In genomic region chr15:99248000-99248727, GRCh38 we compare ENCODE assay signal across 12 cellular contexts. TPM values are rescaled to one million over a fixed set of nuclear protein-coding genes. Genes with fewer than 3 reads are reported as not detected.
A peak's percentile ranks its signal among the peaks of the same experiment; 100 is the strongest.
DNase-seq lines count a peak whose midpoint lies in the region; ATAC-seq and TF ChIP-seq lines count a peak whose summit lies in the region.
"Had no signal": no experiment of that assay in that cellular context is flagged by ENCODE, and none has a peak within 500 bp of the region (broad histone marks: within the 10 kb centered on the region; RNA-seq: fewer than 3 reads in every experiment).

No MANE protein-coding gene starts in this region.

- H3K36me3 ChIP-seq in adipocyte (ENCODE audit: control insufficient read depth, insufficient read depth, low read length, severe bottlenecking) (peaks cover 6% of the 10 kb centered on the region), left lung (no peaks in the 10 kb centered on the region), thyroid gland (no peaks in the 10 kb centered on the region)

- TF ChIP-seq CTCF in HL-60 (IDR thresholded peaks at IDR 0.05; ENCODE audit: insufficient read depth, low read length) (no peak), left lung (IDR thresholded peaks at IDR 0.05) (no peak), thyroid gland (IDR thresholded peaks at IDR 0.05) (no peak)

- H3K9me3 ChIP-seq in adipocyte (ENCODE audit: control insufficient read depth, low read length) = no peaks in the 10 kb centered on the region
- H3K9me3 ChIP-seq in left lung = no peaks in the 10 kb centered on the region
- H3K9me3 ChIP-seq in thyroid gland = no peaks in the 10 kb centered on the region

- H3K27me3 ChIP-seq in HL-60 (ENCODE audit: insufficient read depth, poor library complexity, severe bottlenecking) (no peaks in the 10 kb centered on the region), adipocyte (replicated peaks; ENCODE audit: control insufficient read depth, insufficient read depth, low read length) (no peaks in the 10 kb centered on the region), left lung (no peaks in the 10 kb centered on the region), thyroid gland (no peaks in the 10 kb centered on the region)

- intact Hi-C loops in left lung (cut with DNase I) = no loop called here
- intact Hi-C loops in thyroid gland (cut with DNase I) = no loop called here

- H3K4me1 ChIP-seq in adipocyte (ENCODE audit: control insufficient read depth, insufficient read depth, low read length) (peaks cover 38% of the 10 kb centered on the region), left lung (peaks cover 12 to 29% of the 10 kb centered on the region in 2 donors), thyroid gland (peaks cover 12 to 20% of the 10 kb centered on the region in 2 donors)

- 74 to 75% methylated on average over 7 of the region's 7 CpGs for WGBS in thyroid gland, 2 donors

- DNase-seq in HL-60 (ENCODE audit: low read depth in 1 of 2, low spot score in 1 of 2) (peak in 1 of 2 experiments; percentile 28), adipocyte (ENCODE audit: low read depth) (no peak), left lung (no peak), thyroid gland (no peak), GF-D8 (lab: John Stamatoyannopoulos, UW) (no peak), hepatic stellate cell (ENCODE audit: low spot score) (no peak)
- DNase-seq: activated CD8-positive, alpha-beta memory T cell treated with anti-CD3 and anti-CD28 coated beads for 24 hours; amniotic stem cell; NCI-H1105; stimulated activated naive B cell treated with anti-CD40 and anti-IgM and Interleukin-4, amounts not matched to agents 10 μg/mL and 1 μg/mL and 100 μg/mL, for 72 hours had no signal

- no peak overlapping the region for H3K4me3 ChIP-seq in HL-60 (replicated peaks; ENCODE audit: insufficient read depth, low read length)
- peak overlapping the region; percentile 99 for H3K4me3 ChIP-seq in adipocyte (ENCODE audit: low read length)
- H3K4me3 ChIP-seq in left lung = peak overlapping the region; percentile 50 to 74
- peak overlapping the region in 2 of 3 donors; percentile 39 to 97 for H3K4me3 ChIP-seq in thyroid gland (replicated peaks in 1 of 3)

- TF ChIP-seq POLR2A in thyroid gland (IDR thresholded peaks at IDR 0.05) = no peak

- ATAC-seq in left lung = no peak
- no peak for ATAC-seq in esophagus mucosa
- ATAC-seq: sciatic nerve; stimulated activated naive B cell treated with anti-CD40 and anti-IgM and Interleukin-4, amounts not matched to agents 10 μg/mL and 1 μg/mL and 100 μg/mL, for 72 hours had no signal

- H3K9ac ChIP-seq in adipocyte (ENCODE audit: low read length) = peak overlapping the region; percentile 99

- H3K27ac ChIP-seq in HL-60 (replicated peaks) (peak overlapping the region; percentile 85), left lung (no peak overlapping the region), thyroid gland (no peak overlapping the region)

RNA-seq across cellular contexts. Expression of gene TTC23, which starts 1.2 kb away (rescaled TPM):
- total RNA-seq in left lung (10 to 100 TPM; 14.0 to 19.4 TPM), thyroid gland (10 to 100 TPM; 19.9 to 45.3 (median 34.0) TPM), esophagus mucosa (13.9 TPM)

RNA-seq across cellular contexts. Expression of gene LRRC28, which starts 3.1 kb away (rescaled TPM):
- total RNA-seq in left lung = 10 to 100 TPM; 14.9 to 18.4 TPM
- 10 to 100 TPM; 36.1 to 51.6 (median 44.8) TPM for total RNA-seq in thyroid gland
- 21.3 TPM for total RNA-seq in esophagus mucosa
